ENCODE assay signal across 15 cellular contexts in the genomic region with DNA sequence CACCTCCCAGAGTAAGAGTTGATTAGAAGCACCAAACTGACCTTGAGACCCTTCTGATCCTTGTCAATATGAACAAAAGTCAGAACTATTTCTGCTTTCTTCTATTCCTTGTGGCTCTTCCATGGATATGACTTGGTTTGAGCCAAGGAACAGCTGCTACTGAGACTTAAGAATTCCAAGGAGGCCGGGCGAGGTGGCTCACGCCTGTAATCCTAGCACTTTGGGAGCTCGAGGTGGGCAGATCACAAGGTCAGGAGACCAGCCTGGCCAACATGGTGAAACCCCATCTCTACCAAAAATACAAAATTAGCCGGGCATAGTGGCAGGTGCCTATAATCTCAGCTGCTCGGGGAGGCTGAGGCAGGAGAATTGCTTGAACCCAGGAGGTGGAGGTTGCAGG. TPM values are rescaled to one million over a fixed set of nuclear protein-coding genes. Genes with fewer than 3 reads are reported as not detected.
"Had no signal": no experiment of that assay in that cellular context is flagged by ENCODE, and none has a peak within 500 bp of the region (broad histone marks: within the 10 kb centered on the region; RNA-seq: fewer than 3 reads in every experiment).

No MANE protein-coding gene starts in this region.

RNA-seq across cellular contexts. Expression of gene CHRNG, which starts 31.0 kb away (rescaled TPM):
- total RNA-seq: activated B cell treated with CpG ODN at 0.5 μM for 24 hours; activated CD4-positive, alpha-beta memory T cell treated with anti-CD3 and anti-CD28 coated beads for 36 hours; activated CD4-positive, alpha-beta T cell treated with anti-CD3 and anti-CD28 coated beads, Interleukin-2, amount 10 ng/mL, durations not matched to agents 24 days and 14 days; activated CD8-positive, alpha-beta memory T cell treated with anti-CD3 and anti-CD28 coated beads for 36 hours; activated CD8-positive, alpha-beta T cell treated with anti-CD3 and anti-CD28 coated beads for 36 hours; activated naive CD4-positive, alpha-beta T cell treated with anti-CD3 and anti-CD28 coated beads for 36 hours; activated naive CD8-positive, alpha-beta T cell treated with anti-CD3 and anti-CD28 coated beads, Interleukin-2, amount 10 ng/mL, durations not matched to agents 7 days and 5 days; activated T-cell treated with anti-CD3 and anti-CD28 coated beads, Interleukin-2, amount 50 U/mL, for 4 hours; activated T-cell treated with anti-CD3 and anti-CD28 coated beads, Interleukin-2, amount 50 U/mL, for 72 hours; activated T-helper 1 cell treated with anti-CD3 and anti-CD28 coated beads, Interleukin-12 subunit alpha, Interleukin-12 subunit beta, Interleukin-2, Interleukin-4 antibody, amounts not matched to agents 30 ng/mL and 10 ng/mL and 1 ng/mL, durations not matched to agents 14 hours and 24 hours and 36 hours; activated T-helper 17 cell treated with anti-CD3 and anti-CD28 coated beads, Interleukin-2, amount 50 U/mL, for 72 hours; ascending aorta; bronchial epithelial cell; cardiac muscle cell had no signal
- polyA plus RNA-seq: adipose tissue had no signal

RNA-seq across cellular contexts. Expression of gene CHRND, which starts 44.5 kb away (rescaled TPM):
- total RNA-seq: activated B cell treated with CpG ODN at 0.5 μM for 24 hours; activated CD4-positive, alpha-beta memory T cell treated with anti-CD3 and anti-CD28 coated beads for 36 hours; activated CD4-positive, alpha-beta T cell treated with anti-CD3 and anti-CD28 coated beads, Interleukin-2, amount 10 ng/mL, durations not matched to agents 24 days and 14 days; activated CD8-positive, alpha-beta memory T cell treated with anti-CD3 and anti-CD28 coated beads for 36 hours; activated CD8-positive, alpha-beta T cell treated with anti-CD3 and anti-CD28 coated beads for 36 hours; activated naive CD4-positive, alpha-beta T cell treated with anti-CD3 and anti-CD28 coated beads for 36 hours; activated naive CD8-positive, alpha-beta T cell treated with anti-CD3 and anti-CD28 coated beads, Interleukin-2, amount 10 ng/mL, durations not matched to agents 7 days and 5 days; activated T-cell treated with anti-CD3 and anti-CD28 coated beads, Interleukin-2, amount 50 U/mL, for 4 hours; activated T-cell treated with anti-CD3 and anti-CD28 coated beads, Interleukin-2, amount 50 U/mL, for 72 hours; activated T-helper 1 cell treated with anti-CD3 and anti-CD28 coated beads, Interleukin-12 subunit alpha, Interleukin-12 subunit beta, Interleukin-2, Interleukin-4 antibody, amounts not matched to agents 30 ng/mL and 10 ng/mL and 1 ng/mL, durations not matched to agents 14 hours and 24 hours and 36 hours; activated T-helper 17 cell treated with anti-CD3 and anti-CD28 coated beads, Interleukin-2, amount 50 U/mL, for 72 hours; ascending aorta; bronchial epithelial cell had no signal

RNA-seq across cellular contexts. Expression of gene PRSS56, which starts 50.3 kb away (rescaled TPM):
- total RNA-seq: activated B cell treated with CpG ODN at 0.5 μM for 24 hours; activated CD4-positive, alpha-beta memory T cell treated with anti-CD3 and anti-CD28 coated beads for 36 hours; activated CD4-positive, alpha-beta T cell treated with anti-CD3 and anti-CD28 coated beads, Interleukin-2, amount 10 ng/mL, durations not matched to agents 24 days and 14 days; activated CD8-positive, alpha-beta memory T cell treated with anti-CD3 and anti-CD28 coated beads for 36 hours; activated CD8-positive, alpha-beta T cell treated with anti-CD3 and anti-CD28 coated beads for 36 hours; activated naive CD4-positive, alpha-beta T cell treated with anti-CD3 and anti-CD28 coated beads for 36 hours; activated naive CD8-positive, alpha-beta T cell treated with anti-CD3 and anti-CD28 coated beads, Interleukin-2, amount 10 ng/mL, durations not matched to agents 7 days and 5 days; activated T-cell treated with anti-CD3 and anti-CD28 coated beads, Interleukin-2, amount 50 U/mL, for 4 hours; activated T-helper 1 cell treated with anti-CD3 and anti-CD28 coated beads, Interleukin-12 subunit alpha, Interleukin-12 subunit beta, Interleukin-2, Interleukin-4 antibody, amounts not matched to agents 30 ng/mL and 10 ng/mL and 1 ng/mL, durations not matched to agents 14 hours and 24 hours and 36 hours; activated T-helper 17 cell treated with anti-CD3 and anti-CD28 coated beads, Interleukin-2, amount 50 U/mL, for 72 hours; ascending aorta; bronchial epithelial cell; cardiac muscle cell had no signal
- polyA plus RNA-seq: adipose tissue, cardiac muscle cell had no signal
